ENCODE assay signal across 24 cellular contexts in the genomic region with DNA sequence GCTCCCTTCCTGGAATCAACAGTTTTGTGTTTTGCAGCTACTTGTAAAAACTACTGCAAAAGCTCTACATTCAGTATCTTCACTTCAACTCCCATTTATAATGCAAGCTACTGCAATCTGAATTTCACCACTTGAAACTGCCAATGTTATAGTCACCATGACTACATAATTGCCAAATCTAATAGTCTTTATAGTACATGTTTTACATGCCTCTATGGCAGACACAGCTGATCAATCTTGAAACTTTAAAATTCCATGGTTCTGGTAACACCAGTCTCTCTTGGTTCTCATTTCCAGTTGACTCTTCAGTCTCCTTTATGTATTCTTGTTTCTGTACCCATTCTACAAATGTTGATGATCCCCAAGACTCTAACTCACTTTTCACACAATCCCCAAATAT.
A peak's percentile ranks its signal among the peaks of the same experiment; 100 is the strongest.
DNase-seq lines count a peak whose midpoint lies in the region; ATAC-seq, FAIRE-seq and TF ChIP-seq lines count a peak whose summit lies in the region.
"Had no signal": no experiment of that assay in that cellular context is flagged by ENCODE, and none has a peak within 500 bp of the region (broad histone marks: within the 10 kb centered on the region; RNA-seq: fewer than 3 reads in every experiment).

No MANE protein-coding gene starts in this region.

- H3K9me3 ChIP-seq in GM12878 (replicated peaks; ENCODE audit: control insufficient read depth, insufficient read depth, low read length): no peaks in the 10 kb centered on the region
- H3K9me3 ChIP-seq: BE2C, left ventricle myocardium inferior, tibial nerve had no signal

- no peak for DNase-seq in activated CD4-positive, alpha-beta T cell treated with anti-CD3 and anti-CD28 coated beads for 36 hours
- DNase-seq in activated CD4-positive, alpha-beta T cell treated with anti-CD3 and anti-CD28 coated beads for 1 hour: no peak
- DNase-seq in HFFc6: no peak
- no peak for DNase-seq in GM12878 (ENCODE audit: low read depth, low spot score)
- no peak for DNase-seq in progenitor cell of endocrine pancreas (ENCODE audit: low spot score, unreplicated experiment)
- no peak for DNase-seq in posterior cingulate gyrus
- DNase-seq in anterior cingulate cortex (lab: John Stamatoyannopoulos, UW): no peak
- DNase-seq: activated CD4-positive, alpha-beta T cell treated with anti-CD3 and anti-CD28 coated beads, Interleukin-2, amount 10 ng/mL, durations not matched to agents 7 days and 5 days; activated naive CD8-positive, alpha-beta T cell treated with anti-CD3 and anti-CD28 coated beads, Interleukin-2, amount 10 ng/mL, durations not matched to agents 7 days and 5 days; BE2C; central memory CD4-positive, alpha-beta T cell; COR-L47; H9; IMR-90; left ventricle myocardium inferior; NCI-H2081 treated with DMSO at 0.1 percent for 48 hours; NCI-H446 treated with DMSO at 0.1 percent for 48 hours; occipital lobe; PC-3 had no signal

- no peaks in the 10 kb centered on the region for H3K36me3 ChIP-seq in GM12878 (ENCODE audit: control insufficient read depth in 2 of 2, insufficient read depth in 2 of 2, low read length in 1 of 2)
- H3K36me3 ChIP-seq: BE2C had no signal

- CTCF ChIA-PET in activated CD4-positive, alpha-beta T cell treated with anti-CD3 and anti-CD28 coated beads for 36 hours (lab: Charles Lee): interaction anchor here (0.6 to 1.9 kb wide), 6 partner anchors 11 to 180 kb away, joined by 3 to 5 read pairs (median 4); no protein-coding TSS in a partner anchor
- CTCF ChIA-PET in GM12878 (lab: Yijun Ruan, JAX): interaction anchor here (1.4 kb wide), 1 partner anchor 146 kb away, joined by 4 read pairs; no protein-coding TSS in a partner anchor

- H4K20me1 ChIP-seq in GM12878 (ENCODE audit: control insufficient read depth, insufficient read depth): no peaks in the 10 kb centered on the region

- no peak for TF ChIP-seq RAD21 in GM12878 (IDR thresholded peaks at IDR 0.05; ENCODE audit: insufficient read depth, low read depth, low read length)

- no peak overlapping the region for H3K4me3 Mint-ChIP-seq in activated CD4-positive, alpha-beta T cell treated with anti-CD3 and anti-CD28 coated beads for 36 hours
- H3K4me3 Mint-ChIP-seq in HFFc6: no peak overlapping the region
- H3K4me3 Mint-ChIP-seq in progenitor cell of endocrine pancreas (ENCODE audit: low read depth): no peak overlapping the region
- H3K4me3 Mint-ChIP-seq: activated CD4-positive, alpha-beta T cell treated with anti-CD3 and anti-CD28 coated beads, Interleukin-2, amount 10 ng/mL, durations not matched to agents 7 days and 5 days; activated naive CD8-positive, alpha-beta T cell treated with anti-CD3 and anti-CD28 coated beads, Interleukin-2, amount 10 ng/mL, durations not matched to agents 7 days and 5 days; H9; T-helper 2 cell treated with Interferon-gamma antibody and Interleukin-4, amounts not matched to agents 5 μg/mL and 100 μg/mL, for 36 hours had no signal

- TF ChIP-seq EP300 in GM12878 (IDR thresholded peaks at IDR 0.05; ENCODE audit: borderline replicate concordance in 1 of 2, control insufficient read depth in 1 of 2, low read depth in 2 of 2, low read length in 2 of 2): no peak

- RAD21 ChIA-PET in GM12878 (lab: Charles Lee; ENCODE audit: unreplicated experiment): no interaction called here

- intact Hi-C loops in activated CD4-positive, alpha-beta T cell treated with anti-CD3 and anti-CD28 coated beads for 36 hours (cut with DNase I, micrococcal nuclease): no loop called here
- intact Hi-C loops in GM12878 (cut with micrococcal nuclease; ENCODE audit: unreplicated experiment) (no loop called here), posterior cingulate gyrus (cut with DNase I) (no loop called here)

- TF ChIP-seq CTCF in HFFc6 (IDR thresholded peaks at IDR 0.05) (no peak), GM12878 (IDR thresholded peaks at IDR 0.05 in 2 of 3, conservative IDR thresholded peaks at IDR 0.05 in 1 of 3; ENCODE audit: control insufficient read depth in 2 of 3, extremely low read depth in 1 of 3, insufficient read depth in 1 of 3, low read depth in 3 of 3, low read length in 3 of 3) (no peak), progenitor cell of endocrine pancreas (IDR thresholded peaks at IDR 0.05; ENCODE audit: unreplicated experiment) (no peak)

- in situ Hi-C loops in GM12878 (cut with MboI): no loop called here

- H3K4me1 ChIP-seq in GM12878 (ENCODE audit: control insufficient read depth, insufficient read depth, low read length): peaks cover 12% of the 10 kb centered on the region

- SMC1A ChIA-PET in GM12878 (lab: Charles Lee; ENCODE audit: uncharacterized antibody, unreplicated experiment): interaction anchor here (0.5 kb wide), 1 partner anchor 102 kb away, joined by 3 read pairs; no protein-coding TSS in a partner anchor

- no peak overlapping the region for H3K9ac ChIP-seq in GM12878 (ENCODE audit: control insufficient read depth, insufficient read depth, low read length)

- no peak overlapping the region for H3K27ac ChIP-seq in GM12878 (ENCODE audit: control insufficient read depth, insufficient read depth)
- H3K27ac ChIP-seq: left ventricle myocardium inferior, tibial nerve, VCaP had no signal

- peaks cover 29% of the 10 kb centered on the region for H3K36me3 Mint-ChIP-seq in activated CD4-positive, alpha-beta T cell treated with anti-CD3 and anti-CD28 coated beads for 36 hours (ENCODE audit: low read depth)
- H3K36me3 Mint-ChIP-seq in HFFc6 (ENCODE audit: low read depth) (peaks cover 35% of the 10 kb centered on the region), progenitor cell of endocrine pancreas (ENCODE audit: insufficient read depth) (peaks cover 2% of the 10 kb centered on the region)

- H3K27me3 ChIP-seq in GM12878 (replicated peaks in 1 of 2; ENCODE audit: control insufficient read depth in 2 of 2, insufficient read depth in 2 of 2, low read length in 1 of 2): no peaks in the 10 kb centered on the region
- H3K27me3 ChIP-seq: BE2C, tibial nerve had no signal

- H2AFZ ChIP-seq in GM12878 (ENCODE audit: control insufficient read depth, low read depth, low read length): no peak overlapping the region

- H3K27me3 Mint-ChIP-seq in activated CD4-positive, alpha-beta T cell treated with anti-CD3 and anti-CD28 coated beads for 36 hours: no peaks in the 10 kb centered on the region
- H3K27me3 Mint-ChIP-seq in HFFc6 (ENCODE audit: insufficient read depth) (no peaks in the 10 kb centered on the region; the same call in 1 of the 2 replicates), progenitor cell of endocrine pancreas (no peaks in the 10 kb centered on the region)
- H3K27me3 Mint-ChIP-seq: activated CD4-positive, alpha-beta T cell treated with anti-CD3 and anti-CD28 coated beads, Interleukin-2, amount 10 ng/mL, durations not matched to agents 7 days and 5 days; activated naive CD8-positive, alpha-beta T cell treated with anti-CD3 and anti-CD28 coated beads, Interleukin-2, amount 10 ng/mL, durations not matched to agents 7 days and 5 days had no signal

- peak; percentile 63 for ATAC-seq in activated CD4-positive, alpha-beta T cell treated with anti-CD3 and anti-CD28 coated beads for 36 hours
- ATAC-seq in GM12878 (no peak), HG02763 (IDR thresholded peaks at IDR 0.05; ENCODE audit: unreplicated experiment) (no peak)
- ATAC-seq: PC-3 had no signal

- H3K27ac Mint-ChIP-seq in activated CD4-positive, alpha-beta T cell treated with anti-CD3 and anti-CD28 coated beads for 36 hours: peak overlapping the region; percentile 5
- H3K27ac Mint-ChIP-seq in HFFc6 (peak overlapping the region; percentile 50), progenitor cell of endocrine pancreas (peak overlapping the region; percentile 2)
- H3K27ac Mint-ChIP-seq: activated CD4-positive, alpha-beta T cell treated with anti-CD3 and anti-CD28 coated beads, Interleukin-2, amount 10 ng/mL, durations not matched to agents 7 days and 5 days; activated naive CD8-positive, alpha-beta T cell treated with anti-CD3 and anti-CD28 coated beads, Interleukin-2, amount 10 ng/mL, durations not matched to agents 7 days and 5 days; activated T-helper 2 cell treated with anti-CD3 and anti-CD28 coated beads, Interferon-gamma antibody, Interleukin-2, Interleukin-4, amounts not matched to agents 10 μg/mL and 5 μg/mL and 100 μg/mL, durations not matched to agents 14 hours and 24 hours and 36 hours; T-helper 2 cell treated with Interferon-gamma antibody and Interleukin-4, amounts not matched to agents 5 μg/mL and 100 μg/mL, for 36 hours had no signal

- FAIRE-seq in GM12878 (lab: Jason Lieb, UNC): no peak

- H3K4me3 ChIP-seq in GM12878: no peak overlapping the region
- H3K4me3 ChIP-seq: left ventricle myocardium inferior, tibial nerve had no signal

- no peaks in the 10 kb centered on the region for H3K79me2 ChIP-seq in GM12878 (ENCODE audit: control insufficient read depth, insufficient read depth, low read length)

- BruUV-seq in GM12878 (replicated peaks; lab: Mats Ljungman, UMichigan): no TSS peak

- H3K4me1 Mint-ChIP-seq in activated CD4-positive, alpha-beta T cell treated with anti-CD3 and anti-CD28 coated beads for 36 hours: peaks cover 52% of the 10 kb centered on the region
- H3K4me1 Mint-ChIP-seq in HFFc6 (ENCODE audit: low read depth) (peaks cover 63% of the 10 kb centered on the region), progenitor cell of endocrine pancreas (ENCODE audit: low read depth) (peaks cover 6% of the 10 kb centered on the region)

- POLR2A ChIA-PET in activated CD4-positive, alpha-beta T cell treated with anti-CD3 and anti-CD28 coated beads for 36 hours (lab: Charles Lee): no interaction called here
- POLR2A ChIA-PET in GM12878 (lab: Charles Lee): no interaction called here

- no peak overlapping the region for H3K4me2 ChIP-seq in GM12878 (ENCODE audit: control insufficient read depth, insufficient read depth)

- no peaks in the 10 kb centered on the region for H3K9me3 Mint-ChIP-seq in activated CD4-positive, alpha-beta T cell treated with anti-CD3 and anti-CD28 coated beads for 36 hours (ENCODE audit: low read depth)
- no peaks in the 10 kb centered on the region for H3K9me3 Mint-ChIP-seq in HFFc6
- no peaks in the 10 kb centered on the region for H3K9me3 Mint-ChIP-seq in progenitor cell of endocrine pancreas (ENCODE audit: low read depth)
- H3K9me3 Mint-ChIP-seq: activated naive CD8-positive, alpha-beta T cell treated with anti-CD3 and anti-CD28 coated beads, Interleukin-2, amount 10 ng/mL, durations not matched to agents 7 days and 5 days; activated T-helper 2 cell treated with anti-CD3 and anti-CD28 coated beads, Interferon-gamma antibody, Interleukin-2, Interleukin-4, amounts not matched to agents 10 μg/mL and 5 μg/mL and 100 μg/mL, durations not matched to agents 14 hours and 24 hours and 36 hours; H9; T-helper 2 cell treated with Interferon-gamma antibody and Interleukin-4, amounts not matched to agents 5 μg/mL and 100 μg/mL, for 36 hours had no signal

- TF ChIP-seq POLR2A in GM12878 (IDR thresholded peaks at IDR 0.05; ENCODE audit: low read depth, low read length): no peak

TF ChIP-seq in GM12878, 131 proteins besides CTCF, POLR2A, EP300 and RAD21:
- TF ChIP-seq JUNB (IDR thresholded peaks at IDR 0.05): peak; percentile 15; the same call in 1 of the 2 replicates
- TF ChIP-seq ZNF622 (IDR thresholded peaks at IDR 0.05): no peak
